1 cellular context compared by ENCODE assay signal in genomic region chr14:51028851-51029754, GRCh38.
TF ChIP-seq lines count a peak whose summit lies in the region.

No MANE protein-coding gene starts in this region.

TF ChIP-seq in GM12878, 131 proteins besides CTCF, POLR2A, EP300 and RAD21:
- TF ChIP-seq BCL3 (IDR thresholded peaks at IDR 0.05; ENCODE audit: borderline replicate concordance, insufficient read depth, low read depth, low read length, poor library complexity, severe bottlenecking) = peak; percentile 22
- no peak for TF ChIP-seq POU2F2 (IDR thresholded peaks at IDR 0.05; ENCODE audit: borderline replicate concordance, low read depth, low read length)
